In the genomic region with DNA sequence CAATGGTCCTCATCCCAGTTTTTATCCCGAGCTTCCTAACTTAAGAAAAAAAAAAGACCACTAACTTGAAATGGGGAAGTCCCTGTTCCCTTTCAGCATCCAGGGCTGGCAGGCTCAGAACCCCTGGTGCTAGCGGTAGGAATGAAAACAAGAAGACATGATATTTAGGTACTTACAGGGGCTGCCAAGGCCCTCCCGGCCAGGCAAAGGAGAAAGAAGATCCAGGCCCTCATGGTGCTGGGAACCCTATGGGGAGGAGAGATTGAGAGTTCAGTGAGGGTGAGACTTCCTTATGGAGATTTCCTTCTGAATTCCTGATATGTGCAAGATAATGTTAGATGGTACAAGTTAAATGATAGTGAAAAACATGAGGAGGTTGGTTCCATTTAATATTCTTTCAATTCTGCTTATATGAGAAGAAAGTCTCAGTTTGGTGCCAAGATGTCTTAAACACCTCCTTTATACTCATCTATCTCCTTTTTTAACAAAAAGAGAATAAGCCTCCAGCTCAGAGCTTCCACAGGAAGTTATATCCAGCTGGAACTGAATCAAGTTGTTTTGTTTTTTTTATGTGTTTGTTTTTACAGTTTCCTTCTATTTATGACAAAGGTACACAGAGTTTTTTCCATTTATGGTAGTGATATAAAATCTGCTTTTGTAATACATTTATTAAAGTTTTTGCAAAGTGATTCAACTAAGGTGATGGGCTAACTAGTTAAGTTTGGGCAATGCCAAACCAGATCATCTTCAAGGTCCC, we compare ENCODE assay signal across 10 cellular contexts. TPM values are rescaled to one million over a fixed set of nuclear protein-coding genes. Genes with fewer than 3 reads are reported as not detected.
DNase-seq lines count a peak whose midpoint lies in the region; ATAC-seq, FAIRE-seq and TF ChIP-seq lines count a peak whose summit lies in the region.
"Had no signal": no experiment of that assay in that cellular context is flagged by ENCODE, and none has a peak within 500 bp of the region (broad histone marks: within the 10 kb centered on the region; RNA-seq: fewer than 3 reads in every experiment).

No MANE protein-coding gene starts in this region.

- no peaks in the 10 kb centered on the region for H3K27me3 ChIP-seq in ascending aorta
- H3K27me3 ChIP-seq in stomach smooth muscle (ENCODE audit: control insufficient read depth in 1 of 2, insufficient read depth in 2 of 2, low read length in 2 of 2) = no peaks in the 10 kb centered on the region

- H3K27ac ChIP-seq in ascending aorta (peak overlapping the region; percentile 93 to 98), stomach smooth muscle (ENCODE audit: low read length) (peak overlapping the region; percentile 55)

- DNase-seq in ascending aorta (ENCODE audit: low spot score in 2 of 2) (no peak), iris pigment epithelial cell (ENCODE audit: low read depth) (peak; percentile 15), OCI-M2 (lab: John Stamatoyannopoulos, UW; ENCODE audit: unreplicated experiment) (no peak), SK-N-DZ (ENCODE audit: low spot score) (no peak), urothelium cell line (ENCODE audit: low spot score) (no peak)
- DNase-seq: DMS79, retina had no signal

- ATAC-seq in HG02885 (IDR thresholded peaks at IDR 0.05; ENCODE audit: poor library complexity, unreplicated experiment) (peak; percentile 17), HG02798 (IDR thresholded peaks at IDR 0.05; ENCODE audit: poor library complexity, unreplicated experiment) (no peak)

- H3K9ac ChIP-seq in stomach smooth muscle (ENCODE audit: low read length in 2 of 2) = no peak overlapping the region

- no peak for TF ChIP-seq CTCF in ascending aorta (IDR thresholded peaks at IDR 0.05)

- H3K4me3 ChIP-seq in ascending aorta (peak overlapping the region in 1 of 2 donors; percentile 25), stomach smooth muscle (ENCODE audit: low read length in 2 of 2) (no peak overlapping the region)

- H3K4me1 ChIP-seq in ascending aorta (peaks cover 57 to 96% of the 10 kb centered on the region in 2 donors), stomach smooth muscle (ENCODE audit: control insufficient read depth, insufficient read depth, low read length) (peaks cover 60% of the 10 kb centered on the region)

- intact Hi-C loops in ascending aorta (cut with DNase I) = loop anchor here (10.0 kb wide), 2 partner anchors 891 to 1541 kb away; no protein-coding TSS in a partner anchor

- H3K36me3 ChIP-seq in ascending aorta (peaks cover 31 to 44% of the 10 kb centered on the region in 2 donors), stomach smooth muscle (ENCODE audit: control insufficient read depth in 2 of 2, insufficient read depth in 2 of 2, low read length in 2 of 2) (peaks cover 9 to 17% of the 10 kb centered on the region in 2 donors)

- H3K9me3 ChIP-seq in ascending aorta (no peaks in the 10 kb centered on the region), stomach smooth muscle (ENCODE audit: control insufficient read depth in 2 of 2, low read length in 2 of 2) (no peaks in the 10 kb centered on the region)

- no peak for FAIRE-seq in urothelium cell line (lab: Jason Lieb, UNC)

RNA-seq across cellular contexts. Expression of a gene that starts 10.6 kb away (rescaled TPM):
- 935 TPM for total RNA-seq in ascending aorta
- polyA plus RNA-seq in SK-N-DZ (2014; cell fraction: cytosol; rRNA removed) = 75.7 and 82.2 TPM in 2 replicates
- polyA plus RNA-seq in SK-N-DZ (2014; cell fraction: nucleus; rRNA removed) = 29.9 and 30.5 TPM in 2 replicates
